Comparison of ENCODE assay signal across 19 cellular contexts in the genomic region with DNA sequence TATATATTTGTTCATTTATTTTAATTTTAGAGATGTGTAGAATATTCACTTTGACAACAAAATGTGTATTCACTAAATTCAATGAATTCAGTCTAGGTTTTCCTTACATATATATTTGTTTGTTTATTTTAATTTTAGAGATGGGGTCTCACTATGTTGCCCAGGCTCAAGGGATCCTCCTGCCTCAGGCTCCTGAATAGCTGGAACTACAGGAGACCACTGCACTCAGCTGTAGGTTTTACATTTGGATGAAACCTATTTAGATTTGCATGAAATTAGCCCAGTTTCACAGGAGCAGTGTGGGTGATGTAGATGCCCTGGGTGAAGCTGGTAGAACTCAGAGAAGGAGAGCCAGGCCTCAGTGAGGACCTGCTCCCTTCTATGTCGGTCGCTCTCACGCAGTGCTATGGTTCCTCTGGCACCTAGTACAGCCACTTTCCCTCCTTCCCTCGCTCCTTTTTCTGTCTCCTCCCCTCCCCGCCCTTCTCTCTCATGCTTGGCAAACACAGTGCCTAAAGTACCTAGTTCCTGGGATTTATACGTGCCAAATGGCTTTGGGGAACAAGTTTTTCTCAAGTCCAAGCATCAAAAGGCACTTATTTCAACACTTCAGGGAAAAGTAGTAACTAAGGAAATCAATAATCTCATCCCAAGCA. TPM values are rescaled to one million over a fixed set of nuclear protein-coding genes. Genes with fewer than 3 reads are reported as not detected.
"Had no signal": no experiment of that assay in that cellular context is flagged by ENCODE, and none has a peak within 500 bp of the region (broad histone marks: within the 10 kb centered on the region; RNA-seq: fewer than 3 reads in every experiment).

No MANE protein-coding gene starts in this region.

- H3K4me3 Mint-ChIP-seq: activated B cell treated with CpG ODN at 0.5 μM for 24 hours; activated CD4-positive, alpha-beta memory T cell treated with anti-CD3 and anti-CD28 coated beads, Interleukin-2, amount 10 ng/mL, durations not matched to agents 7 days and 5 days; activated CD8-positive, alpha-beta memory T cell treated with anti-CD3 and anti-CD28 coated beads, Interleukin-2, amount 10 ng/mL, durations not matched to agents 7 days and 5 days; activated naive CD8-positive, alpha-beta T cell treated with anti-CD3 and anti-CD28 coated beads for 36 hours; activated T-helper 17 cell treated with anti-CD3 and anti-CD28 coated beads, Interleukin-2, amount 50 U/mL, for 72 hours; natural killer cell; stimulated activated naive CD8-positive, alpha-beta T cell treated with anti-CD3 and anti-CD28 coated beads, Interleukin-15, amount 100 ng/mL, for 72 hours had no signal

- H3K36me3 Mint-ChIP-seq: activated CD8-positive, alpha-beta memory T cell treated with anti-CD3 and anti-CD28 coated beads, Interleukin-2, amount 10 ng/mL, durations not matched to agents 7 days and 5 days; activated naive CD8-positive, alpha-beta T cell treated with anti-CD3 and anti-CD28 coated beads for 36 hours; natural killer cell had no signal

- H3K4me3 ChIP-seq: dorsolateral prefrontal cortex, testis had no signal

- H3K9me3 ChIP-seq: testis had no signal

- H3K4me1 Mint-ChIP-seq: activated CD4-positive, alpha-beta memory T cell treated with anti-CD3 and anti-CD28 coated beads, Interleukin-2, amount 10 ng/mL, durations not matched to agents 7 days and 5 days; activated CD8-positive, alpha-beta memory T cell treated with anti-CD3 and anti-CD28 coated beads, Interleukin-2, amount 10 ng/mL, durations not matched to agents 7 days and 5 days; activated naive CD8-positive, alpha-beta T cell treated with anti-CD3 and anti-CD28 coated beads for 36 hours; activated T-helper 17 cell treated with anti-CD3 and anti-CD28 coated beads, Interleukin-2, amount 50 U/mL, for 72 hours; natural killer cell; stimulated activated naive CD8-positive, alpha-beta T cell treated with anti-CD3 and anti-CD28 coated beads, Interleukin-15, amount 100 ng/mL, for 72 hours had no signal

- H3K4me1 ChIP-seq: parathyroid adenoma had no signal

- H3K9me3 Mint-ChIP-seq: activated B cell treated with CpG ODN at 0.5 μM for 24 hours; activated CD4-positive, alpha-beta memory T cell treated with anti-CD3 and anti-CD28 coated beads, Interleukin-2, amount 10 ng/mL, durations not matched to agents 7 days and 5 days; activated naive CD8-positive, alpha-beta T cell treated with anti-CD3 and anti-CD28 coated beads for 36 hours; activated T-helper 17 cell treated with anti-CD3 and anti-CD28 coated beads, Interleukin-2, amount 50 U/mL, for 72 hours; natural killer cell; stimulated activated naive CD8-positive, alpha-beta T cell treated with anti-CD3 and anti-CD28 coated beads, Interleukin-15, amount 100 ng/mL, for 72 hours had no signal

- DNase-seq: activated B cell treated with CpG ODN at 0.5 μM for 24 hours; activated CD4-positive, alpha-beta memory T cell treated with anti-CD3 and anti-CD28 coated beads, Interleukin-2, amount 10 ng/mL, durations not matched to agents 7 days and 5 days; activated CD4-positive, alpha-beta T cell treated with anti-CD3 and anti-CD28 coated beads for 48 hours; activated CD8-positive, alpha-beta memory T cell treated with anti-CD3 and anti-CD28 coated beads, Interleukin-2, amount 10 ng/mL, durations not matched to agents 7 days and 5 days; activated naive CD4-positive, alpha-beta T cell; activated naive CD8-positive, alpha-beta T cell treated with anti-CD3 and anti-CD28 coated beads for 36 hours; amniotic stem cell; dorsolateral prefrontal cortex; left cardiac atrium; natural killer cell; stimulated activated naive CD8-positive, alpha-beta T cell treated with anti-CD3 and anti-CD28 coated beads, Interleukin-15, amount 100 ng/mL, for 72 hours; testis had no signal

- H3K27me3 Mint-ChIP-seq: activated B cell treated with CpG ODN at 0.5 μM for 24 hours; activated naive CD8-positive, alpha-beta T cell treated with anti-CD3 and anti-CD28 coated beads for 36 hours; stimulated activated naive CD8-positive, alpha-beta T cell treated with anti-CD3 and anti-CD28 coated beads, Interleukin-15, amount 100 ng/mL, for 72 hours had no signal

- H3K27me3 ChIP-seq: dorsolateral prefrontal cortex, testis had no signal

- ATAC-seq: activated CD8-positive, alpha-beta memory T cell treated with anti-CD3 and anti-CD28 coated beads, Interleukin-2, amount 10 ng/mL, durations not matched to agents 7 days and 5 days; activated T-helper 17 cell treated with anti-CD3 and anti-CD28 coated beads, Interleukin-2, amount 50 U/mL, for 72 hours; left cardiac atrium; natural killer cell; stimulated activated naive CD8-positive, alpha-beta T cell treated with anti-CD3 and anti-CD28 coated beads, Interleukin-15, amount 100 ng/mL, for 72 hours had no signal

- H3K27ac Mint-ChIP-seq: activated B cell treated with CpG ODN at 0.5 μM for 24 hours; activated CD4-positive, alpha-beta memory T cell treated with anti-CD3 and anti-CD28 coated beads, Interleukin-2, amount 10 ng/mL, durations not matched to agents 7 days and 5 days; activated CD8-positive, alpha-beta memory T cell treated with anti-CD3 and anti-CD28 coated beads, Interleukin-2, amount 10 ng/mL, durations not matched to agents 7 days and 5 days; activated naive CD8-positive, alpha-beta T cell treated with anti-CD3 and anti-CD28 coated beads for 36 hours; activated T-helper 17 cell treated with anti-CD3 and anti-CD28 coated beads, Interleukin-2, amount 50 U/mL, for 72 hours; natural killer cell had no signal

- H3K27ac ChIP-seq: dorsolateral prefrontal cortex, parathyroid adenoma, testis had no signal

RNA-seq across cellular contexts. Expression of gene UBE2L5, which starts 58.1 kb away (rescaled TPM):
- total RNA-seq: activated CD8-positive, alpha-beta memory T cell treated with anti-CD3 and anti-CD28 coated beads, Interleukin-2, amount 10 ng/mL, durations not matched to agents 7 days and 5 days; activated naive CD8-positive, alpha-beta T cell treated with anti-CD3 and anti-CD28 coated beads for 36 hours; activated T-helper 17 cell treated with anti-CD3 and anti-CD28 coated beads, Interleukin-2, amount 50 U/mL, for 72 hours; cardiac septum; fibroblast of villous mesenchyme; left cardiac atrium; natural killer cell; renal cortical epithelial cell; T-helper 2 cell treated with Interferon-gamma antibody and Interleukin-4, amounts not matched to agents 100 ng/mL and 5 ng/mL, for 36 hours; ureter had no signal
